ENCODE assay signal across 20 cellular contexts in the genomic region with DNA sequence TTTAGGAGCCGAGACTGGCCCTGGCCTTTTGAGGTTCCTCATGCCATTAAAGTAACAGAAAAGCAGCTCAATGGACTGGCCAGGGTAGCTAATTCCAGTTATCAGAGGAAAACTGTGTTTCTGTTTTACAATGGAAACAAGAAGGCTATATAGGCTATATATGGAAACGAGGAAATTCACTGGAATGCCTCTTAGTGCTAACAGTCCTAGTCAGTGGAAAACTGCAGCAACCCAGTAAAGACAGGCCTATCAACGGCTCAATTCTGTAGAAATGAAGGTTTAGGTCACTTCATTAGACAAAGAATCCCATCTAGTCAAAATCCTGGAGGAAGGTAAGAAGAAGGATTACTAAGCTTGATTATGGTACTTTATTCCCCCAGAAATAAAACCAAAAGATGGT.
"Had no signal": no experiment of that assay in that cellular context is flagged by ENCODE, and none has a peak within 500 bp of the region (broad histone marks: within the 10 kb centered on the region; RNA-seq: fewer than 3 reads in every experiment).

No MANE protein-coding gene starts in this region.

- H3K4me1 ChIP-seq: parathyroid adenoma had no signal

- H3K4me2 ChIP-seq: neural progenitor cell had no signal

- H3K9ac ChIP-seq: neural progenitor cell, parathyroid adenoma had no signal

- H3K79me2 ChIP-seq: parathyroid adenoma had no signal

- H3K4me3 ChIP-seq: dorsolateral prefrontal cortex, lung, neural progenitor cell, right lobe of liver, thoracic aorta, tibial nerve, upper lobe of left lung had no signal

- H3K27ac ChIP-seq: neural progenitor cell, parathyroid adenoma, right lobe of liver, thoracic aorta, tibial nerve, upper lobe of left lung had no signal

- DNase-seq: dorsolateral prefrontal cortex; effector CD4-positive, alpha-beta T cell; hypothalamus; immature natural killer cell; islet precursor cell; kidney glomerular epithelial cell; left colon; mesenchymal stem cell; midbrain; naive thymus-derived CD4-positive, alpha-beta T cell; right lobe of liver; small intestine; stimulated activated CD4-positive, alpha-beta T cell treated with anti-CD3 and anti-CD28 coated beads, Interleukin-4, amount 100 ng/mL, for 4 hours; stimulated activated naive B cell treated with anti-CD40 and anti-IgM and Interleukin-4, amounts not matched to agents 10 μg/mL and 1 μg/mL and 100 μg/mL, for 72 hours; upper lobe of left lung had no signal

- H3K27me3 ChIP-seq: dorsolateral prefrontal cortex, neural progenitor cell, right lobe of liver, tibial nerve, upper lobe of left lung had no signal

- H2AFZ ChIP-seq: neural progenitor cell, parathyroid adenoma had no signal

- H3K36me3 ChIP-seq: right lobe of liver, thoracic aorta, upper lobe of left lung had no signal

- H3K9me3 ChIP-seq: right lobe of liver, thoracic aorta, tibial nerve, upper lobe of left lung had no signal

- ATAC-seq: left colon; naive thymus-derived CD4-positive, alpha-beta T cell; right lobe of liver; stimulated activated naive B cell treated with anti-CD40 and anti-IgM and Interleukin-4, amounts not matched to agents 10 μg/mL and 1 μg/mL and 100 μg/mL, for 72 hours had no signal
